13 cellular contexts compared by ENCODE assay signal in the genomic region with DNA sequence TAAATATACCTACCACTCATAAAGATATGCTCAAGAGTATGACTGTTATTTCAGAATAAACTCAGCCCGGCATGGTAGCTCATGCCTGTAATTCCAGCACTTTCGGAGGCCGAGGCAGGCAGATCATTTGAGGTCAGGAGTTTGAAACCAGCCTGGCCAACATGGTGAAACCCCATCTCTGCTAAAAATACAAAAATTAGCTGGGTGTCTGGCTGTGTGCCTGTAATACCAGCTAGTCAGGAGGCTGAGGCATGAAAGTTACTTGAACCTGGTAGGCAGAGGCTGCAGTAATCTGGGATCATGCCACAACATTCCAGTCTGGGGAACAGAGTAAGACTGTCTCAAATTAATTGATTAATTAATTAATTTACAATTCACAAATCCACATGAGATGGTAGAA.
A peak's percentile ranks its signal among the peaks of the same experiment; 100 is the strongest.
DNase-seq lines count a peak whose midpoint lies in the region; ATAC-seq and TF ChIP-seq lines count a peak whose summit lies in the region.
"Had no signal": no experiment of that assay in that cellular context is flagged by ENCODE, and none has a peak within 500 bp of the region (broad histone marks: within the 10 kb centered on the region; RNA-seq: fewer than 3 reads in every experiment).

No MANE protein-coding gene starts in this region.

- no peak for ATAC-seq in esophagus mucosa
- ATAC-seq: A549 had no signal

- WGBS in testis, 2 donors = 72 to 77% methylated on average over 3 of the region's 3 CpGs

- H3K4me1 ChIP-seq in testis = no peaks in the 10 kb centered on the region
- H3K4me1 ChIP-seq: A549, BLaER1, Caco-2 had no signal

- H3K36me3 ChIP-seq in MG63 (no peaks in the 10 kb centered on the region), testis (ENCODE audit: low read depth, missing control alignments) (no peaks in the 10 kb centered on the region)
- H3K36me3 ChIP-seq: BLaER1 had no signal

- DNase-seq in MG63 (peak; percentile 8), astrocyte of the hippocampus (ENCODE audit: low read depth, low spot score) (peak; percentile 31), retinal pigment epithelial cell (ENCODE audit: low read depth) (peak; percentile 46), OCI-M1 (lab: John Stamatoyannopoulos, UW) (no peak), testis (no peak)
- DNase-seq: AML-193; Caco-2; CD8-positive, alpha-beta memory T cell; HCEC 1CT; HFFc6 had no signal

- intact Hi-C loops in testis (cut with DNase I; ENCODE audit: low total_unique reads) = no loop called here

- H3K9me3 ChIP-seq in MG63 (no peaks in the 10 kb centered on the region), testis (no peaks in the 10 kb centered on the region)
- H3K9me3 ChIP-seq: A549, BLaER1, Caco-2 had no signal

- H3K27ac ChIP-seq in testis = no peak overlapping the region
- H3K27ac ChIP-seq: A549, BLaER1 had no signal

- H3K27me3 ChIP-seq in MG63 = no peaks in the 10 kb centered on the region
- H3K27me3 ChIP-seq in testis = no peaks in the 10 kb centered on the region
- H3K27me3 ChIP-seq: BLaER1 had no signal

- TF ChIP-seq CTCF in retinal pigment epithelial cell (conservative IDR thresholded peaks at IDR 0.05; ENCODE audit: low read depth, low read length) (no peak), testis (IDR thresholded peaks at IDR 0.05) (no peak)

- no peak for TF ChIP-seq POLR2A in testis (IDR thresholded peaks at IDR 0.05)

- H3K4me3 ChIP-seq in MG63 (no peak overlapping the region), retinal pigment epithelial cell (ENCODE audit: low read length) (no peak overlapping the region), testis (no peak overlapping the region)
- H3K4me3 ChIP-seq: A549, BLaER1 had no signal

Comparison
In these comparisons a context has a peak if more than half of its experiments do, and no peak if none do; other contexts are left out.
1. DNase-seq: peak in MG63 (single experiment), astrocyte of the hippocampus (single experiment) and retinal pigment epithelial cell (single experiment); none in OCI-M1 (single experiment) and testis (single experiment).